7 cellular contexts compared by ENCODE assay signal in the genomic region with DNA sequence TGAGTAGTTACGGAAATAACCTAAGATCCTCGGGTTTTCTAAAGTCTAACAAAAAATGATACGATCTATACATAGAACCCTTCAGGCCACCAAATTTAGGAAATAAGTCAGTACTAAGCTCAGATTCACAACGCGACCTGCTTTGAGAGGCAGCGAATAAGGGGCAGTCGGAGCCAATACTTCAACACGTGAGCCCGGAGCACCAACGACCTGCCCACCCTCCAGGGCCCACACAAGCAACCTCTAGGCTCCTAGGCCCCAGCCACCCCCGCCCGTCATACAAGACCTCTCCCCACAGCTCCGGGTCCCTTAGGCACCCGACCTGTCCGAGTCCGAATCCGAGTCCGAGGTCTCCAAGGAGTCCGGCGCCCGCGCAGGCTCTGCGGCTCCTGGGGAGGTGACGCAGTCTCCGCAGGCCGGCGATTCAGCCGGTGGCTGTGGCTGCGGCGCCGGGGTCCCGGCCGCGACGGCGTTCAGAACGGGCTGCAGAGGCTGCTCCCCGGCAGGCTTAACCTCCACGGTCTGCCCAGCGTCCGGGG. TPM values are rescaled to one million over a fixed set of nuclear protein-coding genes. Genes with fewer than 3 reads are reported as not detected.
DNase-seq lines count a peak whose midpoint lies in the region; ATAC-seq and TF ChIP-seq lines count a peak whose summit lies in the region.

No MANE protein-coding gene starts in this region.

- no peaks in the 10 kb centered on the region for H3K27me3 Mint-ChIP-seq in activated CD4-positive, alpha-beta T cell treated with anti-CD3 and anti-CD28 coated beads, Interleukin-2, amount 10 ng/mL, durations not matched to agents 24 days and 14 days

- H3K4me3 Mint-ChIP-seq in activated CD4-positive, alpha-beta T cell treated with anti-CD3 and anti-CD28 coated beads, Interleukin-2, amount 10 ng/mL, durations not matched to agents 24 days and 14 days: peak overlapping the region; percentile 84

- TF ChIP-seq CTCF in GM13977 (IDR thresholded peaks at IDR 0.05; ENCODE audit: extremely low read depth, insufficient read depth, missing control alignments) (no peak), lower lobe of right lung (IDR thresholded peaks at IDR 0.05) (no peak)

- DNase-seq in GM13977 (ENCODE audit: low spot score) (peak; percentile 63), HCEC 1CT (peak; percentile 22), MG63 (peak; percentile 84), dermis microvascular lymphatic vessel endothelial cell (ENCODE audit: low read depth in 2 of 2) (peak; percentile 41 to 68), lower lobe of right lung (peak; percentile 69)
- peak; percentile 87 for DNase-seq in activated CD4-positive, alpha-beta T cell treated with anti-CD3 and anti-CD28 coated beads, Interleukin-2, amount 10 ng/mL, durations not matched to agents 24 days and 14 days
- peak; percentile 32 to 38 (median 36) for DNase-seq in stimulated activated CD4-positive, alpha-beta T cell treated with anti-CD3 and anti-CD28 coated beads, TNF-alpha, amount 100 ng/mL, for 4 hours (ENCODE audit: low read depth in 3 of 3)

- H3K4me1 Mint-ChIP-seq in activated CD4-positive, alpha-beta T cell treated with anti-CD3 and anti-CD28 coated beads, Interleukin-2, amount 10 ng/mL, durations not matched to agents 24 days and 14 days: peaks cover 41% of the 10 kb centered on the region

- H3K27ac Mint-ChIP-seq in activated CD4-positive, alpha-beta T cell treated with anti-CD3 and anti-CD28 coated beads, Interleukin-2, amount 10 ng/mL, durations not matched to agents 24 days and 14 days: peak overlapping the region; percentile 97

- H3K4me1 ChIP-seq in lower lobe of right lung: peaks cover 23% of the 10 kb centered on the region

- peak overlapping the region; percentile 89 for H3K27ac ChIP-seq in lower lobe of right lung

- ATAC-seq in lower lobe of right lung: peak; percentile 83 to 88

- H3K27me3 ChIP-seq in MG63 (no peaks in the 10 kb centered on the region), lower lobe of right lung (ENCODE audit: low read depth) (no peaks in the 10 kb centered on the region)

- intact Hi-C loops in activated CD4-positive, alpha-beta T cell treated with anti-CD3 and anti-CD28 coated beads, Interleukin-2, amount 10 ng/mL, durations not matched to agents 24 days and 14 days (cut with micrococcal nuclease): loop anchor here (1.0 to 5.0 kb wide), 4 partner anchors 55 to 1946 kb away; partner anchors contain the start of genes TMA16 and TMEM192
- intact Hi-C loops in lower lobe of right lung (cut with DNase I): no loop called here

- H3K9me3 ChIP-seq in MG63: no peaks in the 10 kb centered on the region
- H3K9me3 ChIP-seq in lower lobe of right lung: no peaks in the 10 kb centered on the region

- peaks cover 47% of the 10 kb centered on the region for H3K36me3 ChIP-seq in MG63
- peaks cover 26% of the 10 kb centered on the region for H3K36me3 ChIP-seq in lower lobe of right lung

- peaks cover 27% of the 10 kb centered on the region for H3K36me3 Mint-ChIP-seq in activated CD4-positive, alpha-beta T cell treated with anti-CD3 and anti-CD28 coated beads, Interleukin-2, amount 10 ng/mL, durations not matched to agents 24 days and 14 days (ENCODE audit: low read depth)

- H3K4me3 ChIP-seq in MG63 (peak overlapping the region; percentile 95), lower lobe of right lung (peak overlapping the region; percentile 70)

- in situ Hi-C loops in GM13977 (cut with MboI; ENCODE audit: low pct_unique_long_range_greater_than_20kb, low sequenced_read_pairs, unreplicated experiment): no loop called here

- peaks cover 4% of the 10 kb centered on the region for H3K9me3 Mint-ChIP-seq in activated CD4-positive, alpha-beta T cell treated with anti-CD3 and anti-CD28 coated beads, Interleukin-2, amount 10 ng/mL, durations not matched to agents 24 days and 14 days

RNA-seq across cellular contexts. Expression of gene NAF1, which starts 0.6 kb away (rescaled TPM):
- 31.3 and 33.8 TPM in 2 replicates for total RNA-seq in MG63 (2014; rRNA removed; shearing (Covaris generic); ENCODE audit: low replicate concordance)
- total RNA-seq in activated CD4-positive, alpha-beta T cell treated with anti-CD3 and anti-CD28 coated beads, Interleukin-2, amount 10 ng/mL, durations not matched to agents 24 days and 14 days: 44.5 and 44.6 TPM in 2 replicates
- 5.8 and 7.3 TPM in 2 replicates for total RNA-seq in dermis microvascular lymphatic vessel endothelial cell
- 19.6 TPM for total RNA-seq in lower lobe of right lung

Comparison
In these comparisons a context has a peak if more than half of its experiments do, and no peak if none do; other contexts are left out.
1. Peak in every context shown above with its lines: DNase-seq, ATAC-seq, H3K4me3 ChIP-seq and H3K27ac ChIP-seq.
2. DNase-seq: peak in every context shown above with its lines; median percentile 87 in activated CD4-positive, alpha-beta T cell treated with anti-CD3 and anti-CD28 coated beads, Interleukin-2, amount 10 ng/mL, durations not matched to agents 24 days and 14 days; 84 in MG63; 69 in lower lobe of right lung; 63 in GM13977; 54 in dermis microvascular lymphatic vessel endothelial cell; 36 in stimulated activated CD4-positive, alpha-beta T cell treated with anti-CD3 and anti-CD28 coated beads, TNF-alpha, amount 100 ng/mL, for 4 hours; 22 in HCEC 1CT.